In the genomic region with DNA sequence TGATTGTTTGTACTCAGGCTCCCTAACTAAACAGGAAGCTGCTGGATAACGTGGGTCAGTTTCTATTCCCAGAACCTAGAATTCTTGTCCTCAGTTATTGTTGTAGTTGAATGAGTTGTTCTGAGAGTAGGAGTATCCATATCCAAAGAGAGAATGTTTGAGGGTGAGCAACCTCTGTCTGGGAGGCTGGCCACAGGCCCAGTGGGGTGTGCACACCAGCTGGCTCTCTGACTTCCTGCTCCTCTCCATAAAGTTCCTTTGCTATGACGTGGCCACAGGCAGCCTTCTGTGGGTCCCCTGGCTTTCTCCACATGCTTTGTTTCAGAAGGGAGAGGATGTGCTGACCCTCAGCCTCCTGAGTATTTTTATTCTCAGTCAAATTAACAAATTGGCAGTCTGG, we compare ENCODE assay signal across 9 cellular contexts. TPM values are rescaled to one million over a fixed set of nuclear protein-coding genes. Genes with fewer than 3 reads are reported as not detected.
DNase-seq lines count a peak whose midpoint lies in the region; ATAC-seq and TF ChIP-seq lines count a peak whose summit lies in the region.
"Had no signal": no experiment of that assay in that cellular context is flagged by ENCODE, and none has a peak within 500 bp of the region (broad histone marks: within the 10 kb centered on the region; RNA-seq: fewer than 3 reads in every experiment).

No MANE protein-coding gene starts in this region.

- H2BK15ac ChIP-seq in IMR-90 (ENCODE audit: low read depth, low read length): peak overlapping the region; percentile 61; the same call in 1 of the 3 replicates

- H3K23ac ChIP-seq in IMR-90 (ENCODE audit: low read depth, low read length): no peak overlapping the region

- intact Hi-C loops in IMR-90 (cut with micrococcal nuclease): loop anchor here (5.0 kb wide), 1 partner anchor 50 kb away; a partner anchor contains a TSS
- intact Hi-C loops in tibial artery (cut with DNase I; ENCODE audit: low total_unique reads): no loop called here

- TF ChIP-seq CTCF in AG09319 (IDR thresholded peaks at IDR 0.05; ENCODE audit: low read depth, low read length) (no peak), IMR-90 (conservative IDR thresholded peaks at IDR 0.05; ENCODE audit: low read depth, low read length) (no peak), tibial artery (IDR thresholded peaks at IDR 0.05) (no peak)

- peaks cover 3% of the 10 kb centered on the region; the same call in 1 of the 2 replicates for H3K9me1 ChIP-seq in IMR-90 (ENCODE audit: insufficient read depth, low read length)

- H3K4me2 ChIP-seq in IMR-90 (ENCODE audit: low read depth, low read length): peak overlapping the region; percentile 12; the same call in 1 of the 2 replicates

- H4K5ac ChIP-seq in IMR-90 (ENCODE audit: low read depth, low read length): peak overlapping the region; percentile 21; the same call in 1 of the 2 replicates

- in situ Hi-C loops in IMR-90 (cut with MboI; ENCODE audit: low sequenced_read_pairs): no loop called here

- H3K56ac ChIP-seq in IMR-90 (ENCODE audit: extremely low read depth, insufficient read depth, low read length): peak overlapping the region; percentile 50; the same call in 1 of the 2 replicates

- no peak for TF ChIP-seq RAD21 in IMR-90 (IDR thresholded peaks at IDR 0.05; ENCODE audit: low read length)

- H3K18ac ChIP-seq in IMR-90 (ENCODE audit: low read depth, low read length): peak overlapping the region; percentile 32; the same call in 1 of the 2 replicates

- H3K27me3 ChIP-seq in IMR-90 (ENCODE audit: control insufficient read depth, insufficient read depth, low read length) (no peaks in the 10 kb centered on the region), tibial artery (no peaks in the 10 kb centered on the region)

- H3K4ac ChIP-seq in IMR-90 (ENCODE audit: low read depth, low read length): peak overlapping the region; percentile 90

- peak overlapping the region; percentile 63; the same call in 1 of the 2 replicates for H3K27ac ChIP-seq in IMR-90 (ENCODE audit: insufficient read depth, low read length)
- no peak overlapping the region for H3K27ac ChIP-seq in tibial artery

- H3K9ac ChIP-seq in IMR-90 (ENCODE audit: low read depth, low read length): 0 out of 2 replicates have a peak overlapping the region, but pooled peaks have one; percentile 1

- no peak overlapping the region for H2AK5ac ChIP-seq in IMR-90 (ENCODE audit: low read depth, low read length)

- no peak overlapping the region for H3K4me3 ChIP-seq in IMR-90 (ENCODE audit: insufficient read depth, low read depth, low read length)
- H3K4me3 ChIP-seq in tibial artery: no peak overlapping the region

- dilution Hi-C loops in IMR-90 (cut with HindIII; ENCODE audit: low sequenced_read_pairs, unreplicated experiment): no loop called here

- H3K14ac ChIP-seq in IMR-90 (replicated peaks; ENCODE audit: low read depth, low read length): peak overlapping the region; percentile 62; the same call in 1 of the 2 replicates

- no peaks in the 10 kb centered on the region for H4K20me1 ChIP-seq in IMR-90 (ENCODE audit: insufficient read depth, low read length)

- H3K4me1 ChIP-seq in IMR-90 (ENCODE audit: control insufficient read depth, insufficient read depth, low read length): no peaks in the 10 kb centered on the region
- H3K4me1 ChIP-seq in tibial artery: no peaks in the 10 kb centered on the region

- H3K9me3 ChIP-seq in IMR-90 (ENCODE audit: control insufficient read depth, insufficient read depth, low read length): no peaks in the 10 kb centered on the region
- H3K9me3 ChIP-seq in tibial artery: no peaks in the 10 kb centered on the region

- no TSS peak for BruUV-seq in IMR-90 (replicated peaks; lab: Mats Ljungman, UMichigan)

- H2AFZ ChIP-seq in IMR-90 (replicated peaks; ENCODE audit: low read length, poor library complexity): peak overlapping the region; percentile 37

- WGBS in IMR-90 (ENCODE audit: extremely low coverage in 2 of 2, insufficient read length in 1 of 2), 2 experiments: no CpG with 5 or more reads among the region's 2 CpGs

- H2AK9ac ChIP-seq in IMR-90 (replicated peaks; ENCODE audit: low read depth, low read length, poor library complexity): no peak overlapping the region

- TF ChIP-seq POLR2A in IMR-90 (IDR thresholded peaks at IDR 0.05; ENCODE audit: low read depth, low read length): no peak

- peak overlapping the region; percentile 59 for H2BK5ac ChIP-seq in IMR-90 (ENCODE audit: low read depth, low read length, poor library complexity, severe bottlenecking)

- CTCF ChIA-PET in IMR-90 (lab: Yijun Ruan, JAX): no interaction called here

- H3K36me3 ChIP-seq in IMR-90 (ENCODE audit: control insufficient read depth, insufficient read depth, low read length) (no peaks in the 10 kb centered on the region), tibial artery (no peaks in the 10 kb centered on the region)

- no peaks in the 10 kb centered on the region for H3K79me1 ChIP-seq in IMR-90 (ENCODE audit: low read depth in 1 of 2, low read length in 2 of 2)

- POLR2A ChIA-PET in IMR-90 (lab: Charles Lee; ENCODE audit: unreplicated experiment): no interaction called here

- ATAC-seq in IMR-90 (ENCODE audit: low read depth) (peak; percentile 98), GM21737 (IDR thresholded peaks at IDR 0.05; ENCODE audit: unreplicated experiment) (no peak)
- ATAC-seq: stimulated activated effector memory CD8-positive, alpha-beta T cell treated with anti-CD3 and anti-CD28 coated beads, Interleukin-12 subunit alpha, Interleukin-12 subunit beta, amount 100 ng/mL, for 72 hours had no signal

- peak overlapping the region; percentile 90 for H2BK120ac ChIP-seq in IMR-90 (ENCODE audit: low read depth, low read length)

- peak; percentile 66 for DNase-seq in AG09319 (ENCODE audit: extremely low read depth, low read depth)
- peak; percentile 97 for DNase-seq in IMR-90
- DNase-seq in dedifferentiated amniotic fluid mesenchymal stem cell (ENCODE audit: extremely low spot score): peak; percentile 85
- peak; percentile 46 to 92 for DNase-seq in lung microvascular endothelial cell (ENCODE audit: low read depth in 2 of 2)
- DNase-seq in NCI-H524 (lab: John Stamatoyannopoulos, UW): no peak
- no peak for DNase-seq in NK-92 (lab: John Stamatoyannopoulos, UW; ENCODE audit: unreplicated experiment)
- no peak for DNase-seq in tibial artery

- peak overlapping the region; percentile 94 for H2BK20ac ChIP-seq in IMR-90 (ENCODE audit: low read depth, low read length)

- no peak overlapping the region for H4K91ac ChIP-seq in IMR-90 (ENCODE audit: insufficient read depth, low read depth, low read length)

- peak overlapping the region; percentile 25 to 83; a peak in 2 of 4 replicates for H4K8ac ChIP-seq in IMR-90 (ENCODE audit: low read depth in 2 of 2, low read length in 2 of 2)

TF ChIP-seq in IMR-90, 13 proteins besides CTCF, POLR2A, EP300 and RAD21:
- TF ChIP-seq FOS (IDR thresholded peaks at IDR 0.05; ENCODE audit: low read depth, low read length) (peak; percentile 52), MAFK (IDR thresholded peaks at IDR 0.05; ENCODE audit: low read depth, low read length) (no peak), NFE2L2 (IDR thresholded peaks at IDR 0.05; ENCODE audit: low read depth, low read length) (no peak), BHLHE40 (IDR thresholded peaks at IDR 0.05; ENCODE audit: low read depth, low read length) (peak; percentile 58; the same call in 1 of the 2 replicates), RFX5 (IDR thresholded peaks at IDR 0.05; ENCODE audit: low read depth, low read length) (no peak), CEBPB (IDR thresholded peaks at IDR 0.05; ENCODE audit: low read depth, low read length) (0 out of 2 replicates have a peak, but pooled peaks have one; percentile 31), RCOR1 (IDR thresholded peaks at IDR 0.05; ENCODE audit: insufficient replicate concordance, low read length) (peak; percentile 40), MAZ (IDR thresholded peaks at IDR 0.05; ENCODE audit: borderline replicate concordance, low read depth, low read length) (0 out of 2 replicates have a peak, but pooled peaks have one; percentile 55)

RNA-seq across cellular contexts. Expression of a gene that starts 47.7 kb away (rescaled TPM):
- 0.18 and 0.28 TPM in 2 replicates for total RNA-seq in IMR-90 (2012; rRNA removed)
- polyA plus RNA-seq in IMR-90 (2012; rRNA removed): 0.05 and 0.16 TPM in 2 replicates
- 0.01 and 0.03 TPM in 2 replicates for polyA plus RNA-seq in IMR-90 (2012; cell fraction: cytosol; rRNA removed)
- polyA plus RNA-seq in IMR-90 (2012; cell fraction: nucleus; rRNA removed; ENCODE audit: low replicate concordance): 0.05 and 0.16 TPM in 2 replicates
- total RNA-seq in lung microvascular endothelial cell: under 0.01 TPM in 1 of 2 replicates, not detected in the other

Comparison
In these comparisons a context has a peak if more than half of its experiments do, and no peak if none do; other contexts are left out.
1. DNase-seq: peak in AG09319 (single experiment), IMR-90 (single experiment), dedifferentiated amniotic fluid mesenchymal stem cell (single experiment) and lung microvascular endothelial cell (2 of 2); none in NCI-H524 (0 of 2), NK-92 (single experiment) and tibial artery (0 of 2).